In genomic region chr22:41308544-41308947, GRCh38 we compare ENCODE assay signal across 12 cellular contexts. TPM values are rescaled to one million over a fixed set of nuclear protein-coding genes. Genes with fewer than 3 reads are reported as not detected.
DNase-seq lines count a peak whose midpoint lies in the region; ATAC-seq and TF ChIP-seq lines count a peak whose summit lies in the region.
"Had no signal": no experiment of that assay in that cellular context is flagged by ENCODE, and none has a peak within 500 bp of the region (broad histone marks: within the 10 kb centered on the region; RNA-seq: fewer than 3 reads in every experiment).

No MANE protein-coding gene starts in this region.

- CTCF ChIA-PET in HEK293T (lab: Yijun Ruan, JAX) = no interaction called here

- peaks cover 9% of the 10 kb centered on the region for H3K4me1 ChIP-seq in RWPE2 (ENCODE audit: insufficient read depth, poor library complexity, severe bottlenecking)
- H3K4me1 ChIP-seq in foreskin keratinocyte = peaks cover 8% of the 10 kb centered on the region

- no peak for TF ChIP-seq CTCF in CD14-positive monocyte (IDR thresholded peaks at IDR 0.05)
- TF ChIP-seq CTCF in RWPE2 (IDR thresholded peaks at IDR 0.05; ENCODE audit: poor library complexity, severe bottlenecking) = no peak
- TF ChIP-seq CTCF in fibroblast of pulmonary artery (IDR thresholded peaks at IDR 0.05; ENCODE audit: low read length, missing control alignments) = no peak
- TF ChIP-seq CTCF in progenitor cell of endocrine pancreas (IDR thresholded peaks at IDR 0.05; ENCODE audit: unreplicated experiment) = no peak
- TF ChIP-seq CTCF in foreskin keratinocyte (conservative IDR thresholded peaks at IDR 0.05) = no peak

- H3K27me3 Mint-ChIP-seq in CD14-positive monocyte (ENCODE audit: low read depth in 3 of 3) (peaks cover 0 to 1% (median 0%) of the 10 kb centered on the region in 3 donors), progenitor cell of endocrine pancreas (no peaks in the 10 kb centered on the region)

- H3K27ac ChIP-seq in RWPE2 (ENCODE audit: poor library complexity, severe bottlenecking) (peak overlapping the region; percentile 4), foreskin keratinocyte (no peak overlapping the region)

- H3K9me3 Mint-ChIP-seq in CD14-positive monocyte (peaks cover 0 to 2% (median 0%) of the 10 kb centered on the region in 7 donors), progenitor cell of endocrine pancreas (ENCODE audit: low read depth) (no peaks in the 10 kb centered on the region)

- H3K27me3 ChIP-seq in RWPE2 (ENCODE audit: insufficient read depth, poor library complexity, severe bottlenecking) (no peaks in the 10 kb centered on the region), foreskin keratinocyte (no peaks in the 10 kb centered on the region)
- H3K27me3 ChIP-seq: tibial artery had no signal

- H3K4me3 Mint-ChIP-seq in CD14-positive monocyte (no peak overlapping the region), progenitor cell of endocrine pancreas (ENCODE audit: low read depth) (no peak overlapping the region)

- ATAC-seq in RWPE2 (ENCODE audit: low read depth) (no peak), foreskin keratinocyte (no peak)

- no peak overlapping the region for H3K4me3 ChIP-seq in RWPE2 (ENCODE audit: severe bottlenecking)
- H3K4me3 ChIP-seq in fibroblast of pulmonary artery (replicated peaks; ENCODE audit: low read depth, low read length) = no peak overlapping the region
- H3K4me3 ChIP-seq: tibial artery had no signal

- DNase-seq in CD14-positive monocyte (ENCODE audit: low spot score) (no peak), RWPE2 (ENCODE audit: low spot score) (no peak), fibroblast of pulmonary artery (ENCODE audit: low read depth) (peak; percentile 32), progenitor cell of endocrine pancreas (ENCODE audit: low spot score, unreplicated experiment) (no peak), RPMI8226 (no peak), foreskin keratinocyte (no peak), HEK293T (ENCODE audit: extremely low spot score) (no peak)
- no peak for DNase-seq in stimulated activated CD8-positive, alpha-beta memory T cell treated with anti-CD3 and anti-CD28 coated beads, Interleukin-4, amount 100 ng/mL, for 48 hours
- DNase-seq: C1 segment of cervical spinal cord; NCI-H2081; stimulated activated CD4-positive, alpha-beta T cell treated with anti-CD3 and anti-CD28 coated beads, Interleukin-4, amount 100 ng/mL, for 24 hours; tibial artery had no signal

- peaks cover 36% of the 10 kb centered on the region for H3K4me1 Mint-ChIP-seq in CD14-positive monocyte
- peaks cover 6% of the 10 kb centered on the region for H3K4me1 Mint-ChIP-seq in progenitor cell of endocrine pancreas (ENCODE audit: low read depth)

- H3K36me3 Mint-ChIP-seq in CD14-positive monocyte = peaks cover 25 to 44% of the 10 kb centered on the region in 2 donors
- H3K36me3 Mint-ChIP-seq in progenitor cell of endocrine pancreas (ENCODE audit: insufficient read depth) = peaks cover 7% of the 10 kb centered on the region

- H3K36me3 ChIP-seq in RWPE2 (ENCODE audit: low read depth) = peaks cover 24% of the 10 kb centered on the region

- POLR2A ChIA-PET in HEK293T (lab: Yijun Ruan, JAX) = interaction anchor here (1.2 kb wide), 1 partner anchor 74 kb away, joined by 3 read pairs; the partner anchor contains the start of gene TEF

- no peaks in the 10 kb centered on the region for H3K9me3 ChIP-seq in RWPE2 (ENCODE audit: severe bottlenecking)
- H3K9me3 ChIP-seq: tibial artery had no signal

- intact Hi-C loops in CD14-positive monocyte (cut with micrococcal nuclease) = no loop called here

- H3K27ac Mint-ChIP-seq in CD14-positive monocyte (peak overlapping the region in 4 of 7 donors; percentile 0 to 68 (median 47)), progenitor cell of endocrine pancreas (peak overlapping the region; percentile 23)

TF ChIP-seq in HEK293T, 16 proteins besides CTCF, POLR2A, EP300 and RAD21:
- TF ChIP-seq TARDBP (IDR thresholded peaks at IDR 0.05) (no peak), ARNT (IDR thresholded peaks at IDR 0.05) (no peak), SP1 (IDR thresholded peaks at IDR 0.05) (no peak), HDGF (IDR thresholded peaks at IDR 0.05; ENCODE audit: borderline replicate concordance) (no peak)

RNA-seq across cellular contexts. Expression of gene ZC3H7B, which starts 7.2 kb away (rescaled TPM):
- under 1 TPM; 0.31 to 0.49 TPM for polyA plus RNA-seq in CD14-positive monocyte
- total RNA-seq in progenitor cell of endocrine pancreas = 77.3 and 83.4 TPM in 2 replicates
- 82.6 and 89.4 TPM in 2 replicates for total RNA-seq in foreskin keratinocyte
- 35.3 and 37.7 TPM in 2 replicates for polyA plus RNA-seq in foreskin keratinocyte

RNA-seq across cellular contexts. Expression of gene RANGAP1, which starts 22.6 kb away (rescaled TPM):
- 1 to 10 TPM; 8.3 to 8.5 TPM for polyA plus RNA-seq in CD14-positive monocyte
- total RNA-seq in progenitor cell of endocrine pancreas = 76.3 and 78.0 TPM in 2 replicates
- 195 and 210 TPM in 2 replicates for total RNA-seq in foreskin keratinocyte
- 180 and 182 TPM in 2 replicates for polyA plus RNA-seq in foreskin keratinocyte
